15 cellular contexts compared by ENCODE assay signal in the genomic region with DNA sequence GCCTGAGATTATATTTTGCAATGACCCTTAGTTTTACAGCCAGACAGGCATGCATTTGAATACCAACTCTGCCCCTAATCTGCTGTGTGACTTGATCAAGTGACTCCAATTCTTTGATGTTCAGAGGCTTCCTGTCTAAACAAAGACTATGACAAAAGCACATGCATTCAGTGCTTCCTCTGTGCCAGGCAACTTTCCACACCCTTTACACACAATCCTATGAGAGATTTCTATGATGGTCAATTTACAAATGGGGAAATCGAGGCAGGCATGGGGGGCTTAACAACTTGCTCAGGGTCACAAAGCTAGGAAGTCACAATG. TPM values are rescaled to one million over a fixed set of nuclear protein-coding genes. Genes with fewer than 3 reads are reported as not detected.
A peak's percentile ranks its signal among the peaks of the same experiment; 100 is the strongest.
DNase-seq lines count a peak whose midpoint lies in the region; ATAC-seq and TF ChIP-seq lines count a peak whose summit lies in the region.
"Had no signal": no experiment of that assay in that cellular context is flagged by ENCODE, and none has a peak within 500 bp of the region (broad histone marks: within the 10 kb centered on the region; RNA-seq: fewer than 3 reads in every experiment).

No MANE protein-coding gene starts in this region.

- no peaks in the 10 kb centered on the region for H3K36me3 ChIP-seq in Loucy (ENCODE audit: insufficient read depth, low read length)
- H3K36me3 ChIP-seq in osteoblast (ENCODE audit: insufficient read depth, low read length) = no peaks in the 10 kb centered on the region
- H3K36me3 ChIP-seq in mucosa of descending colon (ENCODE audit: low read depth) = no peaks in the 10 kb centered on the region
- no peaks in the 10 kb centered on the region for H3K36me3 ChIP-seq in spleen
- H3K36me3 ChIP-seq: esophagus muscularis mucosa, HAP-1 had no signal

- H3K79me2 ChIP-seq in Loucy (ENCODE audit: insufficient read depth, low read length) (no peaks in the 10 kb centered on the region), osteoblast (ENCODE audit: insufficient read depth, low read length) (no peaks in the 10 kb centered on the region)

- H3K27ac Mint-ChIP-seq in activated CD4-positive, alpha-beta T cell treated with anti-CD3 and anti-CD28 coated beads, Interleukin-2, amount 10 ng/mL, durations not matched to agents 7 days and 5 days = peak overlapping the region; percentile 85
- peak overlapping the region; percentile 38 for H3K27ac Mint-ChIP-seq in central memory CD8-positive, alpha-beta T cell (ENCODE audit: low read depth)

- H3K9me3 Mint-ChIP-seq in activated CD4-positive, alpha-beta T cell treated with anti-CD3 and anti-CD28 coated beads, Interleukin-2, amount 10 ng/mL, durations not matched to agents 7 days and 5 days = no peaks in the 10 kb centered on the region
- no peaks in the 10 kb centered on the region for H3K9me3 Mint-ChIP-seq in central memory CD8-positive, alpha-beta T cell

- H2AFZ ChIP-seq in Loucy (ENCODE audit: low read length) = peak overlapping the region; percentile 73
- H2AFZ ChIP-seq in osteoblast (ENCODE audit: low read length) = no peak overlapping the region

- H3K27me3 Mint-ChIP-seq in activated CD4-positive, alpha-beta T cell treated with anti-CD3 and anti-CD28 coated beads, Interleukin-2, amount 10 ng/mL, durations not matched to agents 7 days and 5 days = no peaks in the 10 kb centered on the region
- H3K27me3 Mint-ChIP-seq in central memory CD8-positive, alpha-beta T cell = no peaks in the 10 kb centered on the region

- H3K27ac ChIP-seq in osteoblast (ENCODE audit: low read depth, low read length) (no peak overlapping the region), spleen (peak overlapping the region in 3 of 8 donors; percentile 16 to 43 (median 25))
- H3K27ac ChIP-seq: esophagus muscularis mucosa had no signal

- no peak for TF ChIP-seq CTCF in Loucy (conservative IDR thresholded peaks at IDR 0.05; ENCODE audit: low read length)
- no peak for TF ChIP-seq CTCF in osteoblast (IDR thresholded peaks at IDR 0.05; ENCODE audit: extremely low read depth, low read depth, low read length)
- no peak for TF ChIP-seq CTCF in mucosa of descending colon (IDR thresholded peaks at IDR 0.05)
- TF ChIP-seq CTCF in spleen (IDR thresholded peaks at IDR 0.05 in 8 of 11, conservative IDR thresholded peaks at IDR 0.05 in 3 of 11) = no peak

- no peaks in the 10 kb centered on the region for H3F3A ChIP-seq in Loucy (ENCODE audit: low read depth)

- H3K4me3 ChIP-seq in Loucy (ENCODE audit: low read length, poor library complexity, severe bottlenecking) = no peak overlapping the region
- no peak overlapping the region for H3K4me3 ChIP-seq in osteoblast (ENCODE audit: insufficient read depth, low read length)
- no peak overlapping the region for H3K4me3 ChIP-seq in mucosa of descending colon
- no peak overlapping the region for H3K4me3 ChIP-seq in spleen
- H3K4me3 ChIP-seq: esophagus muscularis mucosa, HAP-1 had no signal

- no peaks in the 10 kb centered on the region for H3K36me3 Mint-ChIP-seq in activated CD4-positive, alpha-beta T cell treated with anti-CD3 and anti-CD28 coated beads, Interleukin-2, amount 10 ng/mL, durations not matched to agents 7 days and 5 days (ENCODE audit: low read depth)
- peaks cover 2% of the 10 kb centered on the region for H3K36me3 Mint-ChIP-seq in central memory CD8-positive, alpha-beta T cell (ENCODE audit: insufficient read depth)

- CTCF ChIA-PET in activated CD4-positive, alpha-beta T cell treated with anti-CD3 and anti-CD28 coated beads, Interleukin-2, amount 10 ng/mL, durations not matched to agents 7 days and 5 days (lab: Charles Lee) = interaction anchor here (0.5 kb wide), 1 partner anchor 1050 kb away, joined by 3 read pairs; no protein-coding TSS in a partner anchor

- WGBS in spleen, 5 donors = 57 to 71% (median 65%) methylated on average over 1 of the region's 1 CpG

- peak; percentile 37 for DNase-seq in activated CD4-positive, alpha-beta T cell treated with anti-CD3 and anti-CD28 coated beads, Interleukin-2, amount 10 ng/mL, durations not matched to agents 7 days and 5 days
- DNase-seq in activated CD4-positive, alpha-beta T cell treated with anti-CD3 and anti-CD28 coated beads, Interleukin-2, amount 50 U/mL, for 48 hours = no peak
- DNase-seq in central memory CD8-positive, alpha-beta T cell (ENCODE audit: low spot score in 2 of 2) = no peak
- peak; percentile 47 for DNase-seq in osteoblast (ENCODE audit: insufficient read length, low spot score, missing footprints)
- no peak for DNase-seq in mucosa of descending colon
- no peak for DNase-seq in spleen
- DNase-seq: left colon; NCI-H1092 treated with DMSO at 0.1 percent for 48 hours; NK-92 treated with Interleukin-12 subunit alpha and Interleukin-12 subunit beta, amount 100 ng/mL, for 24 hours had no signal

- H3K9me2 ChIP-seq in Loucy (replicated peaks; ENCODE audit: low read depth, low read length) = no peaks in the 10 kb centered on the region

- H4K20me1 ChIP-seq in Loucy (ENCODE audit: insufficient read depth, low read length, poor library complexity, severe bottlenecking) (no peaks in the 10 kb centered on the region), osteoblast (ENCODE audit: insufficient read depth, low read length) (no peaks in the 10 kb centered on the region)

- H3K4me3 Mint-ChIP-seq in activated CD4-positive, alpha-beta T cell treated with anti-CD3 and anti-CD28 coated beads, Interleukin-2, amount 10 ng/mL, durations not matched to agents 7 days and 5 days = no peak overlapping the region
- no peak overlapping the region for H3K4me3 Mint-ChIP-seq in central memory CD8-positive, alpha-beta T cell

- peak; percentile 82 for ATAC-seq in central memory CD8-positive, alpha-beta T cell (replicated peaks; ENCODE audit: extremely low read depth, poor library complexity, severe bottlenecking)
- no peak for ATAC-seq in mucosa of descending colon
- ATAC-seq in GM21528 (IDR thresholded peaks at IDR 0.05; ENCODE audit: low FRiP score, unreplicated experiment) = no peak

- no peak overlapping the region for H3K9ac ChIP-seq in Loucy (ENCODE audit: low read depth, low read length, poor library complexity, severe bottlenecking)

- intact Hi-C loops in mucosa of descending colon (cut with DNase I, micrococcal nuclease) (no loop called here), spleen (cut with DNase I; ENCODE audit: low total_unique reads) (no loop called here)

- H3K4me1 ChIP-seq in Loucy (ENCODE audit: insufficient read depth, low read length, poor library complexity, severe bottlenecking) (peaks cover 8% of the 10 kb centered on the region), osteoblast (ENCODE audit: insufficient read depth, low read length) (peaks cover 15% of the 10 kb centered on the region), mucosa of descending colon (ENCODE audit: low read depth) (peaks cover 16% of the 10 kb centered on the region), spleen (peaks cover 5 to 32% (median 11%) of the 10 kb centered on the region in 6 donors)

- H3K9me3 ChIP-seq in Loucy (ENCODE audit: insufficient read depth, low read depth, low read length) = no peaks in the 10 kb centered on the region
- H3K9me3 ChIP-seq in osteoblast (ENCODE audit: low read depth, low read length) = no peaks in the 10 kb centered on the region
- no peaks in the 10 kb centered on the region for H3K9me3 ChIP-seq in mucosa of descending colon
- no peaks in the 10 kb centered on the region for H3K9me3 ChIP-seq in spleen
- H3K9me3 ChIP-seq: esophagus muscularis mucosa, HAP-1 had no signal

- H3K4me1 Mint-ChIP-seq in activated CD4-positive, alpha-beta T cell treated with anti-CD3 and anti-CD28 coated beads, Interleukin-2, amount 10 ng/mL, durations not matched to agents 7 days and 5 days = peaks cover 53% of the 10 kb centered on the region
- peaks cover 29% of the 10 kb centered on the region for H3K4me1 Mint-ChIP-seq in central memory CD8-positive, alpha-beta T cell

- TF ChIP-seq POLR2A in spleen (IDR thresholded peaks at IDR 0.05) = no peak

- no peak overlapping the region for H3K4me2 ChIP-seq in Loucy (ENCODE audit: low read depth, low read length, poor library complexity, severe bottlenecking)
- no peak overlapping the region for H3K4me2 ChIP-seq in osteoblast (ENCODE audit: insufficient read depth, low read length)

- POLR2A ChIA-PET in activated CD4-positive, alpha-beta T cell treated with anti-CD3 and anti-CD28 coated beads, Interleukin-2, amount 10 ng/mL, durations not matched to agents 7 days and 5 days (lab: Charles Lee) = no interaction called here

- no peaks in the 10 kb centered on the region for H3K27me3 ChIP-seq in Loucy (ENCODE audit: insufficient read depth, low read length, poor library complexity, severe bottlenecking)
- H3K27me3 ChIP-seq in osteoblast (ENCODE audit: insufficient read depth, low read length) = no peaks in the 10 kb centered on the region
- H3K27me3 ChIP-seq in spleen (replicated peaks in 1 of 7) = peaks cover 0 to 20% (median 0%) of the 10 kb centered on the region in 7 donors
- H3K27me3 ChIP-seq: esophagus muscularis mucosa had no signal

RNA-seq across cellular contexts. Expression of gene LYPD3, which starts 3.7 kb away (rescaled TPM):
- total RNA-seq in activated CD4-positive, alpha-beta T cell treated with anti-CD3 and anti-CD28 coated beads, Interleukin-2, amount 10 ng/mL, durations not matched to agents 7 days and 5 days = under 1 TPM; 0.73 to 0.84 TPM
- 0.88 TPM in 1 of 2 replicates, not detected in the other for total RNA-seq in osteoblast
- total RNA-seq in mucosa of descending colon = 1 to 10 TPM in 1 of 3 donors, under 1 TPM in 2; 0.23 to 1.5 (median 0.46) TPM
- 1 to 10 TPM in 6 of 7 donors, under 1 TPM in 1; 0.57 to 2.8 (median 1.4) TPM for total RNA-seq in spleen
- polyA plus RNA-seq in spleen = 1 to 10 TPM; 1.5 to 1.7 (median 1.6) TPM
- total RNA-seq: G401 had no signal

RNA-seq across cellular contexts. Expression of gene PHLDB3, which starts 35.4 kb away (rescaled TPM):
- 10 to 100 TPM; 11.9 to 18.6 TPM for total RNA-seq in activated CD4-positive, alpha-beta T cell treated with anti-CD3 and anti-CD28 coated beads, Interleukin-2, amount 10 ng/mL, durations not matched to agents 7 days and 5 days
- total RNA-seq in osteoblast (10.9 and 12.1 TPM in 2 replicates), mucosa of descending colon (10 to 100 TPM; 13.2 to 22.4 (median 21.3) TPM), spleen (10 to 100 TPM in 5 of 7 donors, 1 to 10 TPM in 2; 8.0 to 23.0 (median 14.8) TPM)
- polyA plus RNA-seq in spleen = 10 to 100 TPM; 10.4 to 22.8 (median 17.4) TPM

RNA-seq across cellular contexts. Expression of gene TEX101, which starts 54.4 kb away (rescaled TPM):
- total RNA-seq in activated CD4-positive, alpha-beta T cell treated with anti-CD3 and anti-CD28 coated beads, Interleukin-2, amount 10 ng/mL, durations not matched to agents 7 days and 5 days = not detected
- total RNA-seq in osteoblast = not detected in 2 replicates
- total RNA-seq in mucosa of descending colon = under 1 TPM in 1 of 3 donors, not detected in 2; 0.35 TPM
- total RNA-seq in spleen = not detected
- polyA plus RNA-seq in spleen = not detected
- total RNA-seq: esophagus muscularis mucosa, subcutaneous adipose tissue had no signal

RNA-seq across cellular contexts. Expression of gene ETHE1, which starts 57.9 kb away (rescaled TPM):
- 10 to 100 TPM; 66.8 to 73.7 TPM for total RNA-seq in activated CD4-positive, alpha-beta T cell treated with anti-CD3 and anti-CD28 coated beads, Interleukin-2, amount 10 ng/mL, durations not matched to agents 7 days and 5 days
- 42.7 and 52.1 TPM in 2 replicates for total RNA-seq in osteoblast
- 100 to 1,000 TPM; 235 to 713 (median 450) TPM for total RNA-seq in mucosa of descending colon
- total RNA-seq in spleen = 10 to 100 TPM; 25.3 to 53.4 (median 34.6) TPM
- 10 to 100 TPM; 20.2 to 42.8 (median 35.3) TPM for polyA plus RNA-seq in spleen

Comparison
In these comparisons a context has a peak if more than half of its experiments do, and no peak if none do; other contexts are left out.
1. DNase-seq: peak in activated CD4-positive, alpha-beta T cell treated with anti-CD3 and anti-CD28 coated beads, Interleukin-2, amount 10 ng/mL, durations not matched to agents 7 days and 5 days (single experiment) and osteoblast (single experiment); none in activated CD4-positive, alpha-beta T cell treated with anti-CD3 and anti-CD28 coated beads, Interleukin-2, amount 50 U/mL, for 48 hours (0 of 2), central memory CD8-positive, alpha-beta T cell (0 of 2), mucosa of descending colon (0 of 3) and spleen (single experiment).